In genomic region chr1:247077768-247078314, GRCh38 we compare ENCODE assay signal across 8 cellular contexts. TPM values are rescaled to one million over a fixed set of nuclear protein-coding genes. Genes with fewer than 3 reads are reported as not detected.
DNase-seq lines count a peak whose midpoint lies in the region; ATAC-seq, FAIRE-seq and TF ChIP-seq lines count a peak whose summit lies in the region.

No MANE protein-coding gene starts in this region.

- H3K4me3 Mint-ChIP-seq in HFFc6: peak overlapping the region; percentile 93

- peaks cover 18% of the 10 kb centered on the region for H3K36me3 Mint-ChIP-seq in HFFc6 (ENCODE audit: low read depth)

- H3K4me1 ChIP-seq in SK-N-SH (ENCODE audit: control insufficient read depth in 1 of 2, insufficient read depth in 2 of 2, low read depth in 1 of 2, low read length in 1 of 2) (peaks cover 0 to 2% of the 10 kb centered on the region in 2 experiments; a peak in 2 of 4 replicates), pancreas (peaks cover 0 to 6% (median 0%) of the 10 kb centered on the region in 3 donors)

- H3K36me3 ChIP-seq in SK-N-SH (replicated peaks in 1 of 2; ENCODE audit: control insufficient read depth in 1 of 2, insufficient read depth in 2 of 2, low read length in 1 of 2) (peaks cover 0 to 4% of the 10 kb centered on the region in 2 experiments), pancreas (no peaks in the 10 kb centered on the region)

- no peaks in the 10 kb centered on the region for H3K9me2 ChIP-seq in SK-N-SH

- TF ChIP-seq RAD21 in SK-N-SH (IDR thresholded peaks at IDR 0.05; ENCODE audit: low read length): no peak

- H3K4me3 ChIP-seq in SK-N-SH (ENCODE audit: low read depth in 2 of 2, low read length in 1 of 2) (peak overlapping the region; percentile 80 to 86), fibroblast of mammary gland (ENCODE audit: control insufficient read depth, low read depth, low read length) (peak overlapping the region; percentile 92), pancreas (peak overlapping the region; percentile 74 to 96 (median 88))

- H4K20me1 ChIP-seq in SK-N-SH (ENCODE audit: insufficient read depth): no peaks in the 10 kb centered on the region

- no peaks in the 10 kb centered on the region for H3K9me3 ChIP-seq in SK-N-SH
- no peaks in the 10 kb centered on the region for H3K9me3 ChIP-seq in pancreas

- WGBS in SK-N-SH (ENCODE audit: low lambda C conversion rate): 3% methylated on average over 13 of the region's 13 CpGs
- 1% methylated on average over 13 of the region's 13 CpGs for WGBS in pancreas, 2 donors

- H2AFZ ChIP-seq in SK-N-SH (ENCODE audit: low read depth): peak overlapping the region; percentile 82

- CTCF ChIA-PET in SK-N-SH (lab: Yijun Ruan, JAX): interaction anchor here (0.6 to 3.1 kb wide), 5 partner anchors 12 to 171 kb away, joined by 3 to 13 read pairs (median 4); no protein-coding TSS in a partner anchor

- peak overlapping the region; percentile 80 for H3K27ac Mint-ChIP-seq in HFFc6

- peaks cover 40% of the 10 kb centered on the region for H3K79me2 ChIP-seq in SK-N-SH (ENCODE audit: insufficient read depth)

- intact Hi-C loops in pancreas (cut with DNase I): no loop called here

- DNase-seq in GM10266 (ENCODE audit: extremely low spot score) (peak; percentile 21), HFFc6 (no peak), SK-N-SH (peak; percentile 32), fibroblast of mammary gland (ENCODE audit: low read depth) (peak; percentile 11), pancreas (no peak), activated gamma-delta T cell (lab: John Stamatoyannopoulos, UW) (no peak)
- DNase-seq in activated CD8-positive, alpha-beta memory T cell treated with anti-CD3 and anti-CD28 coated beads, Interleukin-2, amount 50 U/mL, for 48 hours: no peak

- ATAC-seq in pancreas: peak in 2 of 4 donors; percentile 2 to 5
- no peak for ATAC-seq in GM18870 (IDR thresholded peaks at IDR 0.05; ENCODE audit: unreplicated experiment)

- H3K9me3 Mint-ChIP-seq in HFFc6: peaks cover 4% of the 10 kb centered on the region

- POLR2A ChIA-PET in SK-N-SH (lab: Yijun Ruan, JAX): interaction anchor here (0.9 to 1.6 kb wide), 4 partner anchors 12 to 251 kb away, joined by 3 to 6 read pairs (median 3); no protein-coding TSS in a partner anchor

- TF ChIP-seq EP300 in SK-N-SH (IDR thresholded peaks at IDR 0.05; ENCODE audit: borderline replicate concordance in 1 of 2, low read depth in 1 of 2, low read length in 1 of 2): no peak

- peak overlapping the region; percentile 93 for H3K9ac ChIP-seq in SK-N-SH

- H3K4me2 ChIP-seq in SK-N-SH: peak overlapping the region; percentile 81

- no peaks in the 10 kb centered on the region; the same call in 1 of the 2 replicates for H3K27me3 Mint-ChIP-seq in HFFc6 (ENCODE audit: insufficient read depth)

- H3K27me3 ChIP-seq in SK-N-SH (ENCODE audit: insufficient read depth): no peaks in the 10 kb centered on the region
- H3K27me3 ChIP-seq in pancreas: no peaks in the 10 kb centered on the region

- H3K27ac ChIP-seq in SK-N-SH (ENCODE audit: low read depth in 2 of 2, low read length in 1 of 2) (peak overlapping the region; percentile 66 to 87), pancreas (peak overlapping the region in 3 of 4 donors; percentile 70 to 72 (median 71))

- peaks cover 27% of the 10 kb centered on the region for H3K4me1 Mint-ChIP-seq in HFFc6 (ENCODE audit: low read depth)

- no peak for TF ChIP-seq CTCF in GM10266 (IDR thresholded peaks at IDR 0.05; ENCODE audit: control insufficient read depth, insufficient read depth, low read depth, missing control alignments)
- TF ChIP-seq CTCF in HFFc6 (IDR thresholded peaks at IDR 0.05): no peak
- no peak for TF ChIP-seq CTCF in SK-N-SH (IDR thresholded peaks at IDR 0.05)
- TF ChIP-seq CTCF in fibroblast of mammary gland (conservative IDR thresholded peaks at IDR 0.05; ENCODE audit: control insufficient read depth, insufficient read depth, low read depth, low read length): no peak
- TF ChIP-seq CTCF in pancreas (IDR thresholded peaks at IDR 0.05): no peak

- H3F3A ChIP-seq in SK-N-SH (replicated peaks; ENCODE audit: insufficient read depth): no peaks in the 10 kb centered on the region

- no peak for FAIRE-seq in pancreas (lab: Jason Lieb, UNC)

TF ChIP-seq in SK-N-SH, 30 proteins besides CTCF, POLR2A, EP300 and RAD21:
- TF ChIP-seq USF2 (IDR thresholded peaks at IDR 0.05; ENCODE audit: borderline replicate concordance, low read depth, low read length): no peak
- no peak for TF ChIP-seq RCOR1 (IDR thresholded peaks at IDR 0.05; ENCODE audit: low read length)
- no peak for TF ChIP-seq MEF2A (IDR thresholded peaks at IDR 0.05; ENCODE audit: borderline replicate concordance, low read depth)
- TF ChIP-seq TAF1 (IDR thresholded peaks at IDR 0.05; ENCODE audit: borderline replicate concordance, low read depth, low read length): no peak
- TF ChIP-seq, protein P1, sequence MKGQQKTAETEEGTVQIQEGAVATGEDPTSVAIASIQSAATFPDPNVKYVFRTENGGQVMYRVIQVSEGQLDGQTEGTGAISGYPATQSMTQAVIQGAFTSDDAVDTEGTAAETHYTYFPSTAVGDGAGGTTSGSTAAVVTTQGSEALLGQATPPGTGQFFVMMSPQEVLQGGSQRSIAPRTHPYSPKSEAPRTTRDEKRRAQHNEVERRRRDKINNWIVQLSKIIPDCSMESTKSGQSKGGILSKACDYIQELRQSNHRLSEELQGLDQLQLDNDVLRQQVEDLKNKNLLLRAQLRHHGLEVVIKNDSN (IDR thresholded peaks at IDR 0.05; ENCODE audit: borderline replicate concordance, low read depth): no peak
- TF ChIP-seq SMC3 (IDR thresholded peaks at IDR 0.05; ENCODE audit: low read depth, low read length): no peak
- no peak for TF ChIP-seq YY1 (IDR thresholded peaks at IDR 0.05; ENCODE audit: low read depth)
- no peak for TF ChIP-seq MXI1 (IDR thresholded peaks at IDR 0.05; ENCODE audit: low read depth, low read length)
TF ChIP-seq in SK-N-SH: peak in this region for 0.

RNA-seq across cellular contexts. Expression of gene ZNF670, which starts 0.8 kb away (rescaled TPM):
- total RNA-seq in HFFc6 (2021; fragmentation: NEBNext Ultra II Directional; extraction: Animal tissue kit (Norgen Biotek cat#: 25700)): 1 to 10 TPM; 1.3 to 1.9 (median 1.5) TPM
- polyA plus RNA-seq in SK-N-SH (2012; rRNA removed): 0.84 and 1.4 TPM in 2 replicates
- 1.6 and 2.0 TPM in 2 replicates for polyA plus RNA-seq in SK-N-SH (2012; cell fraction: cytosol; rRNA removed)
- 0.43 and 0.93 TPM in 2 replicates for polyA plus RNA-seq in SK-N-SH (2012; cell fraction: nucleus; rRNA removed)
- 1 to 10 TPM in 5 of 6 donors, under 1 TPM in 1; 0.74 to 2.3 (median 1.2) TPM for total RNA-seq in pancreas
- 1 to 10 TPM in 1 of 2 donors, under 1 TPM in 1; 0.87 to 1.2 TPM for polyA plus RNA-seq in pancreas

RNA-seq across cellular contexts. Expression of gene ZNF669, which starts 26.3 kb away (rescaled TPM):
- total RNA-seq in HFFc6 (2021; fragmentation: NEBNext Ultra II Directional; extraction: Animal tissue kit (Norgen Biotek cat#: 25700)): 1 to 10 TPM; 4.4 to 5.4 (median 4.8) TPM
- 3.3 and 3.7 TPM in 2 replicates for polyA plus RNA-seq in SK-N-SH (2012; rRNA removed)
- polyA plus RNA-seq in SK-N-SH (2012; cell fraction: cytosol; rRNA removed): 4.4 and 4.6 TPM in 2 replicates
- 2.5 and 5.1 TPM in 2 replicates for polyA plus RNA-seq in SK-N-SH (2012; cell fraction: nucleus; rRNA removed)
- 1 to 10 TPM; 2.4 to 5.1 (median 3.4) TPM for total RNA-seq in pancreas
- polyA plus RNA-seq in pancreas: 1 to 10 TPM; 1.7 to 3.1 TPM

Comparison
In these comparisons a context has a peak if more than half of its experiments do, and no peak if none do; other contexts are left out.
1. DNase-seq: peak in GM10266 (single experiment), SK-N-SH (single experiment) and fibroblast of mammary gland (single experiment); none in HFFc6 (single experiment), pancreas (0 of 6), activated gamma-delta T cell (single experiment) and activated CD8-positive, alpha-beta memory T cell treated with anti-CD3 and anti-CD28 coated beads, Interleukin-2, amount 50 U/mL, for 48 hours (single experiment).
2. Peak in every context shown above with its lines, with median percentiles within 50 percentile points of each other: H3K4me3 ChIP-seq.